1 cellular context compared by ENCODE assay signal in the genomic region with DNA sequence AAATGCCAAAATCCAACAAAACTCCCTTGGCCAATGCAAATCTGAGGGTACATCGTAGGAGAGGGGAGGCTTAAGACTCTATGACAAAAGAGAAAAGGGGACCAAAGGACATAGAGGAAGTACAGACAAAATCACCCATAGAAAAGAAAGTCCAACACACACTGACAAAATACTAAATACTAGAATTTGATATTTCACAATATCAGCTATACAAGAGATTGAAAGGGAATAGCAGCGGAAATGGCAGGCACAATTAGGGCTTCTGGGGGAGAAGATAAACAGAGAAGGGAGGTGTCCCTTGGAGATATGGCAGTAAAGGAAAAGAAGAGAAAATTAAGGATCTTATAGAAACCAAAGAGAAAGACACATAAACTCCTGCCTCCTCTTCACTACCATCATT.
TF ChIP-seq lines count a peak whose summit lies in the region.

No MANE protein-coding gene starts in this region.

TF ChIP-seq in K562, 482 proteins besides CTCF, POLR2A, EP300 and RAD21 (continued from another document):
- TF ChIP-seq DPF2 (IDR thresholded peaks at IDR 0.05) (peak; percentile 93), ZNF764 (CRISPR knock-in tag; IDR thresholded peaks at IDR 0.05; ENCODE audit: low read depth) (no peak), ZBTB8A (IDR thresholded peaks at IDR 0.05; ENCODE audit: partially characterized antibody) (no peak), ETV5 (CRISPR knock-in tag; IDR thresholded peaks at IDR 0.05; ENCODE audit: low read depth) (peak; percentile 21; the same call in 1 of the 2 replicates)
- TF ChIP-seq, protein P1, sequence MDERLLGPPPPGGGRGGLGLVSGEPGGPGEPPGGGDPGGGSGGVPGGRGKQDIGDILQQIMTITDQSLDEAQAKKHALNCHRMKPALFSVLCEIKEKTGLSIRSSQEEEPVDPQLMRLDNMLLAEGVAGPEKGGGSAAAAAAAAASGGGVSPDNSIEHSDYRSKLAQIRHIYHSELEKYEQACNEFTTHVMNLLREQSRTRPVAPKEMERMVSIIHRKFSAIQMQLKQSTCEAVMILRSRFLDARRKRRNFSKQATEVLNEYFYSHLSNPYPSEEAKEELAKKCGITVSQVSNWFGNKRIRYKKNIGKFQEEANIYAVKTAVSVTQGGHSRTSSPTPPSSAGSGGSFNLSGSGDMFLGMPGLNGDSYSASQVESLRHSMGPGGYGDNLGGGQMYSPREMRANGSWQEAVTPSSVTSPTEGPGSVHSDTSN (CRISPR knock-in tag; IDR thresholded peaks at IDR 0.05; ENCODE audit: low read depth): no peak
- TF ChIP-seq, protein P1 (tag; conservative IDR thresholded peaks at IDR 0.05; ENCODE audit: low read depth): no peak
